ENCODE assay signal across 30 cellular contexts in genomic region chr12:113345318-113345717, GRCh38. TPM values are rescaled to one million over a fixed set of nuclear protein-coding genes. Genes with fewer than 3 reads are reported as not detected.
"Had no signal": no experiment of that assay in that cellular context is flagged by ENCODE, and none has a peak within 500 bp of the region (broad histone marks: within the 10 kb centered on the region; RNA-seq: fewer than 3 reads in every experiment).

No MANE protein-coding gene starts in this region.

- H3K4me1 Mint-ChIP-seq: mesothelial cell of epicardium had no signal

- H3K9me3 ChIP-seq: esophagus squamous epithelium, gastrocnemius medialis, heart right ventricle, left lung, lower lobe of right lung, mucosa of descending colon had no signal

- DNase-seq: dermis blood vessel endothelial cell; dorsolateral prefrontal cortex; effector CD4-positive, alpha-beta T cell; effector memory CD4-positive, alpha-beta T cell; esophagus squamous epithelium; foreskin fibroblast; foreskin melanocyte; gastrocnemius medialis; glutamatergic neuron; head of caudate nucleus; heart right ventricle; hippocampal formation; left cardiac atrium; left lung; left ventricle myocardium superior; lower lobe of right lung; mesenchymal stem cell; mucosa of descending colon; naive B cell had no signal

- H3K27me3 ChIP-seq: dorsolateral prefrontal cortex, gastrocnemius medialis, heart right ventricle had no signal

- H3K36me3 ChIP-seq: esophagus squamous epithelium, gastrocnemius medialis, heart right ventricle, left lung, lower lobe of right lung had no signal

- H3K4me3 ChIP-seq: coronary artery, dorsolateral prefrontal cortex, esophagus squamous epithelium, gastrocnemius medialis, heart right ventricle, left lung, lower lobe of right lung, mucosa of descending colon had no signal

- H3K9me3 Mint-ChIP-seq: mesothelial cell of epicardium, naive B cell had no signal

- ATAC-seq: gastrocnemius medialis, heart right ventricle, left cardiac atrium, left lung, left ventricle myocardium superior, lower lobe of right lung, mucosa of descending colon had no signal

- H3K36me3 Mint-ChIP-seq: mesothelial cell of epicardium, naive B cell had no signal

- H3K27ac ChIP-seq: coronary artery, dorsolateral prefrontal cortex, esophagus squamous epithelium, gastrocnemius medialis, heart right ventricle, left lung, lower lobe of right lung had no signal

- H3K27ac Mint-ChIP-seq: mesothelial cell of epicardium had no signal

- H3K4me1 ChIP-seq: esophagus squamous epithelium, gastrocnemius medialis, heart right ventricle, left lung, lower lobe of right lung had no signal

- FAIRE-seq: colon, endothelial cell of umbilical vein, islet of Langerhans, keratinocyte had no signal

- H3K4me3 Mint-ChIP-seq: mesothelial cell of epicardium, naive B cell had no signal

RNA-seq across cellular contexts. Expression of gene SDS, which starts 58.4 kb away (rescaled TPM):
- total RNA-seq: dermis blood vessel endothelial cell, endothelial cell of umbilical vein, epithelial cell of proximal tubule, glomerular endothelial cell, kidney epithelial cell, left ventricle myocardium superior, lung microvascular endothelial cell, mesothelial cell of epicardium, myocyte had no signal
- polyA plus RNA-seq: endothelial cell of umbilical vein, keratinocyte had no signal
